In genomic region chr6:41367700-41368099, GRCh38 we compare ENCODE assay signal across 7 cellular contexts. TPM values are rescaled to one million over a fixed set of nuclear protein-coding genes. Genes with fewer than 3 reads are reported as not detected.
DNase-seq lines count a peak whose midpoint lies in the region; TF ChIP-seq lines count a peak whose summit lies in the region.

No MANE protein-coding gene starts in this region.

- no peaks in the 10 kb centered on the region for H3K9me3 ChIP-seq in ovary

- peaks cover 3% of the 10 kb centered on the region for H3K27me3 ChIP-seq in ovary

- no peak overlapping the region for H3K4me3 ChIP-seq in ovary

- no peaks in the 10 kb centered on the region for H3K36me3 ChIP-seq in ovary

- WGBS in ovary, 3 donors = 0 to 3% (median 2%) methylated on average over 2 of the region's 2 CpGs

- TF ChIP-seq CTCF in GM12872 (IDR thresholded peaks at IDR 0.05; ENCODE audit: insufficient read depth, low read depth, low read length) (peak; percentile 56; the same call in 2 of the 3 replicates), ovary (IDR thresholded peaks at IDR 0.05) (peak in 1 of 3 donors; percentile 12)

- peak; percentile 88 for DNase-seq in NCI-H146 (lab: John Stamatoyannopoulos, UW)
- DNase-seq in SKM-1 (lab: John Stamatoyannopoulos, UW; ENCODE audit: unreplicated experiment) = peak; percentile 39
- peak; percentile 18 for DNase-seq in fibroblast of the conjunctiva (ENCODE audit: low read depth)
- DNase-seq in ovary = peak; percentile 20 to 56 (median 37)
- DNase-seq in activated T-cell treated with anti-CD3 and anti-CD28 coated beads, Interleukin-2, amount 50 U/mL, for 1 hour = no peak
- no peak for DNase-seq in GM19240 (ENCODE audit: insufficient read length, low spot score)

- intact Hi-C loops in ovary (cut with DNase I) = loop anchor here (2.0 to 5.0 kb wide), 4 partner anchors 225 to 315 kb away; no protein-coding TSS in a partner anchor

- H3K27ac ChIP-seq in ovary = no peak overlapping the region

- peaks cover 2% of the 10 kb centered on the region for H3K4me1 ChIP-seq in ovary (ENCODE audit: insufficient read depth)

- TF ChIP-seq POLR2A in ovary (IDR thresholded peaks at IDR 0.05) = no peak

- no peak for TF ChIP-seq EP300 in ovary (IDR thresholded peaks at IDR 0.05)

RNA-seq across cellular contexts. Expression of gene NCR2, which starts 32.3 kb away (rescaled TPM):
- not detected for total RNA-seq in ovary
- not detected for polyA plus RNA-seq in ovary

Comparison
In these comparisons a context has a peak if more than half of its experiments do, and no peak if none do; other contexts are left out.
1. DNase-seq: peak in NCI-H146 (single experiment), SKM-1 (single experiment), fibroblast of the conjunctiva (single experiment) and ovary (5 of 5); none in activated T-cell treated with anti-CD3 and anti-CD28 coated beads, Interleukin-2, amount 50 U/mL, for 1 hour (single experiment) and GM19240 (single experiment).